27 cellular contexts compared by ENCODE assay signal in genomic region chr5:140027807-140028206, GRCh38. TPM values are rescaled to one million over a fixed set of nuclear protein-coding genes. Genes with fewer than 3 reads are reported as not detected.
"Had no signal": no experiment of that assay in that cellular context is flagged by ENCODE, and none has a peak within 500 bp of the region (broad histone marks: within the 10 kb centered on the region; RNA-seq: fewer than 3 reads in every experiment).

No MANE protein-coding gene starts in this region.

- FAIRE-seq: endometrium had no signal

- H3K4me2 ChIP-seq: hepatocyte had no signal

- H3K27ac ChIP-seq: colonic mucosa, epithelial cell of prostate, esophagus squamous epithelium, gastroesophageal sphincter, heart left ventricle, hepatocyte, left lung, lower lobe of right lung had no signal

- H3K9me3 ChIP-seq: colonic mucosa, esophagus squamous epithelium, gastroesophageal sphincter, heart left ventricle, left lung, lower lobe of right lung, mucosa of descending colon had no signal

- DNase-seq: colonic mucosa; cortex of kidney; effector CD8-positive, alpha-beta T cell; effector memory CD8-positive, alpha-beta T cell; endodermal cell; erythroblast; esophagus squamous epithelium; foreskin fibroblast; foreskin melanocyte; heart left ventricle; hypothalamus; immature natural killer cell; islet precursor cell; left cardiac atrium; left lung; left ventricle myocardium superior; lower lobe of right lung; mesenchymal stem cell; mucosa of descending colon; naive B cell had no signal

- H3K27me3 ChIP-seq: colonic mucosa, gastroesophageal sphincter, heart left ventricle, hepatocyte had no signal

- H3K79me2 ChIP-seq: hepatocyte had no signal

- H3K4me1 ChIP-seq: colonic mucosa, esophagus squamous epithelium, left lung, lower lobe of right lung had no signal

- H2AFZ ChIP-seq: hepatocyte had no signal

- ATAC-seq: effector memory CD8-positive, alpha-beta T cell; esophagus mucosa; gastroesophageal sphincter; heart left ventricle; left cardiac atrium; left lung; left ventricle myocardium superior; lower lobe of right lung; mucosa of descending colon had no signal

- H3K4me3 ChIP-seq: colonic mucosa, esophagus squamous epithelium, gastroesophageal sphincter, heart left ventricle, hepatocyte, left lung, lower lobe of right lung, mucosa of descending colon had no signal

- H3K36me3 ChIP-seq: colonic mucosa, esophagus squamous epithelium, gastroesophageal sphincter, heart left ventricle, left lung, lower lobe of right lung had no signal

RNA-seq across cellular contexts. Expression of gene NRG2, which starts 15.3 kb away (rescaled TPM):
- total RNA-seq: kidney epithelial cell, myocyte had no signal
